ENCODE assay signal across 19 cellular contexts in the genomic region with DNA sequence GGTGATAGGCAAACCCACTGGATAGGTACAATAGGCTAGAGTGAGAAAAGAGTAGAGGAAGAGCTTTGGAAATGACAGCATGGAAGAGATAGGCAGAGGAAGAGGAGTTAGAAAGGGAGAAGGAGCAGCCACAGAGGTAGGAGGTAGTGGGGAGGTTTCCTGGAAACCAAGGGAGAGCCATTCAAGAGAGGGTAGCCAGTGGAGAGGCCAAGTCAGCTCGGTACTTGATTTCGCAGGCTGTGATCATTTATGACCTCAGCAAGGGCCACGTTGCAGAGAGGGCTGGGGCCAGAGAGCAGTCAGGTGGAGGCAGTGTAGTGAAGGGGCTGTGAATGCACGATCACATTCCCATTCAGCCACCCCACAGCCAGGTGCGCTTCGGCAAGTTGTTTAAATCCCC.
A peak's percentile ranks its signal among the peaks of the same experiment; 100 is the strongest.
DNase-seq lines count a peak whose midpoint lies in the region.
"Had no signal": no experiment of that assay in that cellular context is flagged by ENCODE, and none has a peak within 500 bp of the region (broad histone marks: within the 10 kb centered on the region; RNA-seq: fewer than 3 reads in every experiment).

No MANE protein-coding gene starts in this region.

- no peak for DNase-seq in T-helper 2 cell treated with Interferon-gamma antibody and Interleukin-4, amounts not matched to agents 5 μg/mL and 100 μg/mL, for 36 hours (ENCODE audit: low spot score)
- DNase-seq in T-helper 2 cell (no peak), NCI-H2171 (lab: John Stamatoyannopoulos, UW) (no peak), COLO829 (ENCODE audit: low spot score) (no peak), NCI-H1694 treated with DMSO at 0.1 percent for 48 hours (lab: John Stamatoyannopoulos, UW) (no peak)
- no peak for DNase-seq in effector memory CD4-positive, alpha-beta T cell
- DNase-seq: 8988T; activated T-cell treated with anti-CD3 and anti-CD28 coated beads, Interleukin-2, amount 50 U/mL, for 1 hour; COR-L47; NCI-H1417 treated with DMSO at 0.1 percent for 48 hours; NCI-H2227 treated with DMSO at 0.1 percent for 48 hours; nucleus accumbens; right lobe of liver; SHP77; T-helper 9 cell had no signal

- peaks cover 15% of the 10 kb centered on the region for H3K36me3 Mint-ChIP-seq in T-helper 2 cell treated with Interferon-gamma antibody and Interleukin-4, amounts not matched to agents 5 μg/mL and 100 μg/mL, for 36 hours (ENCODE audit: low read depth)
- H3K36me3 Mint-ChIP-seq in IgD-negative memory B cell: peaks cover 3% of the 10 kb centered on the region

- no peaks in the 10 kb centered on the region for H3K27me3 ChIP-seq in effector memory CD4-positive, alpha-beta T cell (replicated peaks; ENCODE audit: control insufficient read depth, insufficient read depth, low read length, poor library complexity, severe bottlenecking)
- no peaks in the 10 kb centered on the region for H3K27me3 ChIP-seq in skeletal muscle satellite cell (ENCODE audit: control insufficient read depth, insufficient read depth, low read length)
- H3K27me3 ChIP-seq: right lobe of liver, tibial nerve had no signal

- H3K36me3 ChIP-seq in effector memory CD4-positive, alpha-beta T cell (ENCODE audit: control insufficient read depth, insufficient read depth, low read length): no peaks in the 10 kb centered on the region
- H3K36me3 ChIP-seq in skeletal muscle satellite cell (ENCODE audit: insufficient read depth, low read length): no peaks in the 10 kb centered on the region
- H3K36me3 ChIP-seq: right lobe of liver, tibial nerve had no signal

- H3K27ac Mint-ChIP-seq in T-helper 2 cell treated with Interferon-gamma antibody and Interleukin-4, amounts not matched to agents 5 μg/mL and 100 μg/mL, for 36 hours: peak overlapping the region; percentile 22
- peak overlapping the region; percentile 39 to 89 (median 88) for H3K27ac Mint-ChIP-seq in IgD-negative memory B cell

- no peak overlapping the region for H3K4me3 Mint-ChIP-seq in T-helper 2 cell treated with Interferon-gamma antibody and Interleukin-4, amounts not matched to agents 5 μg/mL and 100 μg/mL, for 36 hours
- H3K4me3 Mint-ChIP-seq in IgD-negative memory B cell: peak overlapping the region in 2 of 4 donors; percentile 23 to 44

- H3K27ac ChIP-seq in effector memory CD4-positive, alpha-beta T cell (ENCODE audit: insufficient read depth, low read length, poor library complexity, severe bottlenecking): peak overlapping the region; percentile 13
- H3K27ac ChIP-seq: HL-60, right lobe of liver had no signal

- H3K9me3 ChIP-seq in effector memory CD4-positive, alpha-beta T cell (ENCODE audit: control insufficient read depth, low read length): no peaks in the 10 kb centered on the region
- H3K9me3 ChIP-seq in skeletal muscle satellite cell (replicated peaks; ENCODE audit: low read length): no peaks in the 10 kb centered on the region
- H3K9me3 ChIP-seq: right lobe of liver, tibial nerve had no signal

- H3K9me3 Mint-ChIP-seq in T-helper 2 cell treated with Interferon-gamma antibody and Interleukin-4, amounts not matched to agents 5 μg/mL and 100 μg/mL, for 36 hours: no peaks in the 10 kb centered on the region
- H3K9me3 Mint-ChIP-seq in IgD-negative memory B cell: no peaks in the 10 kb centered on the region

- H3K4me3 ChIP-seq in effector memory CD4-positive, alpha-beta T cell (ENCODE audit: insufficient read depth, low read depth, low read length, poor library complexity, severe bottlenecking): no peak overlapping the region
- no peak overlapping the region for H3K4me3 ChIP-seq in skeletal muscle satellite cell (ENCODE audit: low read length)
- H3K4me3 ChIP-seq: right lobe of liver, tibial nerve had no signal

- peak overlapping the region; percentile 19 for H3K9ac ChIP-seq in skeletal muscle satellite cell (ENCODE audit: low read depth, low read length)

- no peaks in the 10 kb centered on the region for H3K27me3 Mint-ChIP-seq in T-helper 2 cell treated with Interferon-gamma antibody and Interleukin-4, amounts not matched to agents 5 μg/mL and 100 μg/mL, for 36 hours (ENCODE audit: low read depth)
- no peaks in the 10 kb centered on the region for H3K27me3 Mint-ChIP-seq in IgD-negative memory B cell

- peaks cover 35% of the 10 kb centered on the region for H3K4me1 ChIP-seq in effector memory CD4-positive, alpha-beta T cell (ENCODE audit: control insufficient read depth, insufficient read depth, low read length, poor library complexity, severe bottlenecking)
- H3K4me1 ChIP-seq in skeletal muscle satellite cell (ENCODE audit: control insufficient read depth, insufficient read depth, low read length): peaks cover 29% of the 10 kb centered on the region
- H3K4me1 ChIP-seq: right lobe of liver had no signal

- H3K4me1 Mint-ChIP-seq in T-helper 2 cell treated with Interferon-gamma antibody and Interleukin-4, amounts not matched to agents 5 μg/mL and 100 μg/mL, for 36 hours (ENCODE audit: low read depth): peaks cover 30% of the 10 kb centered on the region
- H3K4me1 Mint-ChIP-seq in IgD-negative memory B cell: peaks cover 49 to 62% (median 61%) of the 10 kb centered on the region in 3 donors

- no peak overlapping the region for H3K4me2 ChIP-seq in skeletal muscle satellite cell (ENCODE audit: low read length)
